Comparison of ENCODE assay signal across 9 cellular contexts in genomic region chrX:1178580-1179057, GRCh38. TPM values are rescaled to one million over a fixed set of nuclear protein-coding genes. Genes with fewer than 3 reads are reported as not detected.
DNase-seq lines count a peak whose midpoint lies in the region; ATAC-seq and TF ChIP-seq lines count a peak whose summit lies in the region.
"Had no signal": no experiment of that assay in that cellular context is flagged by ENCODE, and none has a peak within 500 bp of the region (broad histone marks: within the 10 kb centered on the region; RNA-seq: fewer than 3 reads in every experiment).

No MANE protein-coding gene starts in this region.

- peak overlapping the region; percentile 82 for H3K27ac Mint-ChIP-seq in WTC11

- in situ Hi-C loops in ACHN (cut with HindIII; ENCODE audit: low pct_ligation_motif_present, low pct_unique_long_range_greater_than_20kb, low sequenced_read_pairs) = no loop called here

- POLR2A ChIA-PET in WTC11 (lab: Charles Lee) = no interaction called here

- peaks cover 29% of the 10 kb centered on the region for H3K4me1 Mint-ChIP-seq in WTC11

- peaks cover 12% of the 10 kb centered on the region for H3K27me3 Mint-ChIP-seq in WTC11 (ENCODE audit: low read depth)

- H3K4me1 ChIP-seq in colonic mucosa = no peaks in the 10 kb centered on the region
- H3K4me1 ChIP-seq: vagina had no signal

- H3K4me3 Mint-ChIP-seq in WTC11 = peak overlapping the region; percentile 41

- no peaks in the 10 kb centered on the region for H3K36me3 ChIP-seq in colonic mucosa
- H3K36me3 ChIP-seq: vagina had no signal

- CTCF ChIA-PET in WTC11 (lab: Charles Lee) = no interaction called here

- H3K9ac ChIP-seq in colonic mucosa (ENCODE audit: low read depth in 2 of 2, low read length in 2 of 2) = no peak overlapping the region

- H3K27ac ChIP-seq in colonic mucosa = no peak overlapping the region
- H3K27ac ChIP-seq: vagina had no signal

- no peaks in the 10 kb centered on the region for H3K27me3 ChIP-seq in colonic mucosa
- H3K27me3 ChIP-seq: vagina had no signal

- no peak overlapping the region for H3K4me3 ChIP-seq in colonic mucosa
- H3K4me3 ChIP-seq: vagina had no signal

- DNase-seq in ACHN (peak; percentile 55), ELR (ENCODE audit: low read depth) (peak; percentile 41), WTC11 (ENCODE audit: low spot score) (no peak), islet precursor cell (peak; percentile 64), HuH-7.5 (ENCODE audit: low spot score) (no peak), left lobe of liver (ENCODE audit: low spot score) (no peak), NCI-H2196 treated with DMSO at 0.1 percent for 48 hours (lab: John Stamatoyannopoulos, UW; ENCODE audit: unreplicated experiment) (no peak), colonic mucosa (no peak)

- TF ChIP-seq CTCF in WTC11 (IDR thresholded peaks at IDR 0.05) (no peak), colonic mucosa (IDR thresholded peaks at IDR 0.05) (no peak)

- H3K9me3 ChIP-seq in colonic mucosa = no peaks in the 10 kb centered on the region
- H3K9me3 ChIP-seq: vagina had no signal

- ATAC-seq in WTC11 (peak; percentile 53), left lobe of liver (no peak)

- H3K36me3 Mint-ChIP-seq in WTC11 = no peaks in the 10 kb centered on the region

- peaks cover 3% of the 10 kb centered on the region; the same call in 1 of the 2 replicates for H3K9me3 Mint-ChIP-seq in WTC11

- intact Hi-C loops in colonic mucosa (cut with DNase I) = no loop called here

TF ChIP-seq in WTC11, 78 proteins besides CTCF, POLR2A, EP300 and RAD21:
- TF ChIP-seq HMGA2 (CRISPR knock-in tag; IDR thresholded peaks at IDR 0.05) (peak; percentile 94), NR1H2 (CRISPR knock-in tag; IDR thresholded peaks at IDR 0.05) (no peak)

RNA-seq across cellular contexts. Expression of gene CRLF2, which starts 33.8 kb away (rescaled TPM):
- 0.11 TPM in 1 of 3 replicates, not detected in the others for total RNA-seq in WTC11 (2021)
- total RNA-seq in left lobe of liver = not detected
- total RNA-seq in colonic mucosa = under 1 TPM in 1 of 2 donors, not detected in 1; 0.32 TPM
- total RNA-seq: vagina had no signal

Comparison
In these comparisons a context has a peak if more than half of its experiments do, and no peak if none do; other contexts are left out.
1. DNase-seq: peak in ACHN (single experiment), ELR (single experiment) and islet precursor cell (single experiment); none in WTC11 (single experiment), HuH-7.5 (single experiment), left lobe of liver (single experiment), NCI-H2196 treated with DMSO at 0.1 percent for 48 hours (single experiment) and colonic mucosa (single experiment).